ENCODE assay signal across 8 cellular contexts in the genomic region with DNA sequence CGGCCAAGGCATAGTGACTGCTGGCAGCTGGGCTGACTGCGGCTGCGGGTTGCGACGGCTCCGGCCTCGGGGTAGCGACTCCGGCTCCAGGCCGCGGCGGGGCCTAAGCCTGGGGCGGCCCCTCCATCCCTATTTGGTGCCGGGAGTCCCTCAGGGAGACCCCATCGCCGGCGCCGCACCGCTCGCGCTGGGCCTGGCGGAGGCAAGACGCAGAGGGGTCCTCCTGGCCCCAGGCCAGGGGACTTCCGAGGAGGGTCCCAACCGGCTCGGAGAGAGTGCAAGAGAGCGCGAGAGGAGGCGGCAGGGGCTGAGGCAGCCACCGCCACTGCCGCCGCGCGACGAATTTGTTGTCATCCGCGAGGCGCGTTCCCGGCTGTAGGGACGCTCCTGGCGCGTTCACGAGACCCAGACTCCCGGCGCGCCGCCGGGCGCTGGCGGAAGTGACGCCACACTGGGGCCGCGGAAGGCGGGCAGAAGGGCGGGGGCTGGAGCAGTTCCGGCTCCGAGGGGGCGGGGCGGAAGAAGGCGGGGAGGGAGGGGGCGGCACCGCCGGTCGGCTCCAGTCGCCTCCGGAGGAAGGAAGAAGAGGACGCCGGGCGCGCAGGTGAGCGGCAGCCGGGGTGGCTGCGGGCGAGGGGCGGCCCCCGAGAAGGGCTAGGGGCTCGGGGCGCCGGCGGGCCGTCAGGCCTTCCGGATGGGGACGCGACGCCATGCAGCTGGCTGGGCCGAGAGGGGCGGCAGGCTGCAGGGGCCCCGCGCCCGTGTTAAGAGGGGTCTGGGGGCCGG. TPM values are rescaled to one million over a fixed set of nuclear protein-coding genes. Genes with fewer than 3 reads are reported as not detected.
DNase-seq lines count a peak whose midpoint lies in the region; ATAC-seq, FAIRE-seq and TF ChIP-seq lines count a peak whose summit lies in the region.

A gene with protein sequence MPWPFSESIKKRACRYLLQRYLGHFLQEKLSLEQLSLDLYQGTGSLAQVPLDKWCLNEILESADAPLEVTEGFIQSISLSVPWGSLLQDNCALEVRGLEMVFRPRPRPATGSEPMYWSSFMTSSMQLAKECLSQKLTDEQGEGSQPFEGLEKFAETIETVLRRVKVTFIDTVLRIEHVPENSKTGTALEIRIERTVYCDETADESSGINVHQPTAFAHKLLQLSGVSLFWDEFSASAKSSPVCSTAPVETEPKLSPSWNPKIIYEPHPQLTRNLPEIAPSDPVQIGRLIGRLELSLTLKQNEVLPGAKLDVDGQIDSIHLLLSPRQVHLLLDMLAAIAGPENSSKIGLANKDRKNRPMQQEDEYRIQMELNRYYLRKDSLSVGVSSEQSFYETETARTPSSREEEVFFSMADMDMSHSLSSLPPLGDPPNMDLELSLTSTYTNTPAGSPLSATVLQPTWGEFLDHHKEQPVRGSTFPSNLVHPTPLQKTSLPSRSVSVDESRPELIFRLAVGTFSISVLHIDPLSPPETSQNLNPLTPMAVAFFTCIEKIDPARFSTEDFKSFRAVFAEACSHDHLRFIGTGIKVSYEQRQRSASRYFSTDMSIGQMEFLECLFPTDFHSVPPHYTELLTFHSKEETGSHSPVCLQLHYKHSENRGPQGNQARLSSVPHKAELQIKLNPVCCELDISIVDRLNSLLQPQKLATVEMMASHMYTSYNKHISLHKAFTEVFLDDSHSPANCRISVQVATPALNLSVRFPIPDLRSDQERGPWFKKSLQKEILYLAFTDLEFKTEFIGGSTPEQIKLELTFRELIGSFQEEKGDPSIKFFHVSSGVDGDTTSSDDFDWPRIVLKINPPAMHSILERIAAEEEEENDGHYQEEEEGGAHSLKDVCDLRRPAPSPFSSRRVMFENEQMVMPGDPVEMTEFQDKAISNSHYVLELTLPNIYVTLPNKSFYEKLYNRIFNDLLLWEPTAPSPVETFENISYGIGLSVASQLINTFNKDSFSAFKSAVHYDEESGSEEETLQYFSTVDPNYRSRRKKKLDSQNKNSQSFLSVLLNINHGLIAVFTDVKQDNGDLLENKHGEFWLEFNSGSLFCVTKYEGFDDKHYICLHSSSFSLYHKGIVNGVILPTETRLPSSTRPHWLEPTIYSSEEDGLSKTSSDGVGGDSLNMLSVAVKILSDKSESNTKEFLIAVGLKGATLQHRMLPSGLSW (N-terminal part only) (minus strand): TSS at position 377 of the 786 bp plus-strand sequence. CDS start 365 bp downstream, at position 12.
A gene with protein sequence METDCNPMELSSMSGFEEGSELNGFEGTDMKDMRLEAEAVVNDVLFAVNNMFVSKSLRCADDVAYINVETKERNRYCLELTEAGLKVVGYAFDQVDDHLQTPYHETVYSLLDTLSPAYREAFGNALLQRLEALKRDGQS (plus strand): TSS at position 562 of the 786 bp plus-strand sequence. CDS start 18,722 bp downstream, outside the sequence.

- 0 to 1% (median 0%) methylated on average over 21 to 92 of the region's 92 CpGs for WGBS in adrenal gland, 4 donors
- 0 to 1% methylated on average over 63 to 91 of the region's 92 CpGs for WGBS in heart right ventricle, 2 donors
- 0% methylated on average over 34 of the region's 92 CpGs; no CpG with 5 or more reads in 1 of the 2 donors for WGBS in upper lobe of left lung, 2 donors

- ATAC-seq in HG02840 (IDR thresholded peaks at IDR 0.05; ENCODE audit: low FRiP score, unreplicated experiment) (peak; percentile 74), heart right ventricle (peak; percentile 99), upper lobe of left lung (ENCODE audit: low FRiP score in 2 of 2) (peak; percentile 97 to 99)

- peak in 1 of 4 donors; percentile 28 for TF ChIP-seq EP300 in upper lobe of left lung (IDR thresholded peaks at IDR 0.05)

- H3K4me3 ChIP-seq in adrenal gland (peak within 1 kb of the TSS; percentile 58 to 99 (median 94)), heart right ventricle (peak within 1 kb of the TSS; percentile 78 to 100 (median 96)), upper lobe of left lung (peak within 1 kb of the TSS; percentile 82 to 100 (median 92))

- TF ChIP-seq CTCF in adrenal gland (IDR thresholded peaks at IDR 0.05) (no peak), heart right ventricle (IDR thresholded peaks at IDR 0.05) (no peak), upper lobe of left lung (IDR thresholded peaks at IDR 0.05) (peak in 2 of 6 experiments; percentile 10 to 24)

- intact Hi-C loops in adrenal gland (cut with DNase I) = no loop called here
- intact Hi-C loops in heart right ventricle (cut with DNase I) = loop anchor here in 3 of 10 donors (1.0 to 10.0 kb wide), 6 partner anchors 28 to 142 kb away; a partner anchor contains a TSS
- intact Hi-C loops in posterior vena cava (cut with DNase I) = no loop called here

- DNase-seq in GM12892 (ENCODE audit: insufficient read length) = peak; percentile 81
- peak; percentile 24 for DNase-seq in NCI-H1436 treated with DMSO at 0.1 percent for 48 hours (lab: John Stamatoyannopoulos, UW)
- DNase-seq in T-helper 1 cell = peak; percentile 95 to 98 (median 96)
- peak; percentile 92 to 97 (median 95) for DNase-seq in adrenal gland
- peak; percentile 94 to 97 for DNase-seq in heart right ventricle
- peak; percentile 98 for DNase-seq in posterior vena cava (ENCODE audit: low spot score)
- peak; percentile 95 to 99 for DNase-seq in upper lobe of left lung

- H3K36me3 ChIP-seq in adrenal gland (replicated peaks in 1 of 2) (no peaks in the 10 kb centered on the region), heart right ventricle (no peaks in the 10 kb centered on the region), upper lobe of left lung (no peaks in the 10 kb centered on the region)

- peak within 1 kb of the TSS; percentile 77 to 97 (median 94) for H3K27ac ChIP-seq in adrenal gland
- H3K27ac ChIP-seq in heart right ventricle = peak within 1 kb of the TSS; percentile 20 to 97 (median 92)
- peak within 1 kb of the TSS; percentile 89 to 98 (median 92) for H3K27ac ChIP-seq in upper lobe of left lung

- peaks cover 11 to 44% of the 10 kb centered on the region in 2 donors for H3K4me1 ChIP-seq in adrenal gland (replicated peaks in 1 of 2)
- peaks cover 0 to 47% (median 35%) of the 10 kb centered on the region in 9 donors for H3K4me1 ChIP-seq in heart right ventricle
- H3K4me1 ChIP-seq in upper lobe of left lung = peaks cover 24 to 50% (median 31%) of the 10 kb centered on the region in 4 donors

- FAIRE-seq in GM12892 (lab: Jason Lieb, UNC) = peak; percentile 99

- peak; percentile 86 for TF ChIP-seq POLR2A in GM12892 (IDR thresholded peaks at IDR 0.05; ENCODE audit: low read depth, low read length)
- TF ChIP-seq POLR2A in adrenal gland (IDR thresholded peaks at IDR 0.05) = peak; percentile 48 to 90
- TF ChIP-seq POLR2A in upper lobe of left lung (IDR thresholded peaks at IDR 0.05) = peak in 3 of 4 donors; percentile 49 to 79 (median 77)

- no peaks in the 10 kb centered on the region for H3K27me3 ChIP-seq in adrenal gland
- no peaks in the 10 kb centered on the region for H3K27me3 ChIP-seq in heart right ventricle
- no peaks in the 10 kb centered on the region for H3K27me3 ChIP-seq in upper lobe of left lung

- no peaks in the 10 kb centered on the region for H3K9me3 ChIP-seq in adrenal gland (replicated peaks in 1 of 3)
- H3K9me3 ChIP-seq in heart right ventricle = no peaks in the 10 kb centered on the region
- no peaks in the 10 kb centered on the region for H3K9me3 ChIP-seq in upper lobe of left lung

RNA-seq across cellular contexts. Expression of the first gene that starts in this region (rescaled TPM):
- 6.4 TPM for polyA plus RNA-seq in GM12892 (2012; ENCODE audit: missing spikeins)
- total RNA-seq in adrenal gland (10 to 100 TPM; 11.8 to 34.8 (median 19.6) TPM), heart right ventricle (10 to 100 TPM; 11.0 to 20.2 (median 14.5) TPM), posterior vena cava (10 to 100 TPM; 20.6 to 22.6 TPM), upper lobe of left lung (10 to 100 TPM; 18.1 to 79.6 (median 20.0) TPM)
- polyA plus RNA-seq in adrenal gland (10 to 100 TPM in 1 of 3 donors, 1 to 10 TPM in 2; 8.3 to 19.5 (median 8.8) TPM), heart right ventricle (1 to 10 TPM; 2.4 to 4.7 TPM)

RNA-seq across cellular contexts. Expression of the second gene that starts in this region (rescaled TPM):
- polyA plus RNA-seq in GM12892 (2012; ENCODE audit: missing spikeins) = 24.0 TPM
- total RNA-seq in adrenal gland (10 to 100 TPM; 12.0 to 59.1 (median 15.0) TPM), heart right ventricle (10 to 100 TPM; 10.2 to 18.8 (median 12.2) TPM), posterior vena cava (10 to 100 TPM; 15.5 to 19.7 TPM), upper lobe of left lung (10 to 100 TPM in 5 of 6 donors, 1 to 10 TPM in 1; 5.4 to 19.6 (median 14.3) TPM)
- polyA plus RNA-seq in adrenal gland (10 to 100 TPM in 1 of 3 donors, 1 to 10 TPM in 2; 3.7 to 39.2 (median 6.2) TPM), heart right ventricle (10 to 100 TPM in 1 of 2 donors, 1 to 10 TPM in 1; 3.4 to 12.4 TPM)

Comparison
In these comparisons a context has a peak if more than half of its experiments do, and no peak if none do; other contexts are left out.
1. Peak in every context shown above with its lines: DNase-seq, ATAC-seq, H3K4me3 ChIP-seq and H3K27ac ChIP-seq.
2. DNase-seq: peak in every context shown above with its lines; median percentile 98 in posterior vena cava; 97 in upper lobe of left lung; 96 in T-helper 1 cell; 96 in heart right ventricle; 95 in adrenal gland; 81 in GM12892; 24 in NCI-H1436 treated with DMSO at 0.1 percent for 48 hours.